Comparison of ENCODE assay signal across 37 cellular contexts in genomic region chr7:73723813-73724212, GRCh38. TPM values are rescaled to one million over a fixed set of nuclear protein-coding genes. Genes with fewer than 3 reads are reported as not detected.
"Had no signal": no experiment of that assay in that cellular context is flagged by ENCODE, and none has a peak within 500 bp of the region (broad histone marks: within the 10 kb centered on the region; RNA-seq: fewer than 3 reads in every experiment).

No MANE protein-coding gene starts in this region.

- H3K36me3 ChIP-seq: adrenal gland, ascending aorta, brain microvascular endothelial cell, breast epithelium, cardiac muscle cell had no signal

- H3K27me3 ChIP-seq: ascending aorta, body of pancreas, brain microvascular endothelial cell, breast epithelium had no signal

- H3K4me3 ChIP-seq: adrenal gland, ascending aorta, body of pancreas, breast epithelium, cardiac muscle cell had no signal

- H3K27ac ChIP-seq: adrenal gland, ascending aorta, body of pancreas, brain microvascular endothelial cell, breast epithelium, cardiac muscle cell had no signal

- H3K9me3 ChIP-seq: adrenal gland, ascending aorta, body of pancreas, breast epithelium had no signal

- ATAC-seq: activated naive CD4-positive, alpha-beta T cell treated with anti-CD3 and anti-CD28 coated beads, Interleukin-2, amount 50 U/mL, for 72 hours; activated naive CD8-positive, alpha-beta T cell treated with anti-CD3 and anti-CD28 coated beads, Interleukin-2, amount 50 U/mL, for 24 hours; activated T-cell treated with anti-CD3 and anti-CD28 coated beads, Interleukin-2, amount 50 U/mL, for 4 hours; activated T-cell treated with anti-CD3 and anti-CD28 coated beads, Interleukin-2, amount 50 U/mL, for 72 hours; activated T-helper 17 cell treated with anti-CD3 and anti-CD28 coated beads, Interleukin-2, amount 50 U/mL, for 72 hours; body of pancreas had no signal

- DNase-seq: activated effector memory CD4-positive, alpha-beta T cell treated with anti-CD3 and anti-CD28 coated beads, Interleukin-2, amount 50 U/mL, for 16 hours; activated effector memory CD4-positive, alpha-beta T cell treated with Interleukin-2 at 50 U/mL for 16 hours; activated gamma-delta T cell; activated gamma-delta T cell treated with Interleukin-2 at 50 U/mL for 16 hours; activated naive CD4-positive, alpha-beta T cell; activated naive CD4-positive, alpha-beta T cell treated with anti-CD3 and anti-CD28 coated beads for 36 hours; activated naive CD4-positive, alpha-beta T cell treated with anti-CD3 and anti-CD28 coated beads, Interleukin-2, amount 10 ng/mL, durations not matched to agents 7 days and 5 days; activated naive CD4-positive, alpha-beta T cell treated with anti-CD3 and anti-CD28 coated beads, Interleukin-2, amount 50 U/mL, for 16 hours; activated naive CD4-positive, alpha-beta T cell treated with Interleukin-2 at 50 U/mL for 16 hours; activated naive CD8-positive, alpha-beta T cell treated with anti-CD3 and anti-CD28 coated beads for 36 hours; activated naive CD8-positive, alpha-beta T cell treated with anti-CD3 and anti-CD28 coated beads, Interleukin-2, amount 10 ng/mL, durations not matched to agents 7 days and 5 days; activated naive CD8-positive, alpha-beta T cell treated with anti-CD3 and anti-CD28 coated beads, Interleukin-2, amount 50 U/mL, for 24 hours; activated T-cell treated with anti-CD3 and anti-CD28 coated beads, Interleukin-2, amount 50 U/mL, for 1 hour; activated T-cell treated with anti-CD3 and anti-CD28 coated beads, Interleukin-2, amount 50 U/mL, for 24 hours; activated T-cell treated with anti-CD3 and anti-CD28 coated beads, Interleukin-2, amount 50 U/mL, for 4 hours; activated T-cell treated with anti-CD3 and anti-CD28 coated beads, Interleukin-2, amount 50 U/mL, for 48 hours; activated T-cell treated with anti-CD3 and anti-CD28 coated beads, Interleukin-2, amount 50 U/mL, for 72 hours; adrenal gland; amniotic stem cell; amygdala; anterior cingulate cortex; aorta; body of pancreas; brain microvascular endothelial cell; caudate nucleus; central memory CD4-positive, alpha-beta T cell; cerebellar nuclear complex had no signal

- FAIRE-seq: astrocyte, bronchial epithelial cell had no signal

RNA-seq across cellular contexts. Expression of gene CLDN3, which starts 46.3 kb away (rescaled TPM):
- total RNA-seq: activated naive CD4-positive, alpha-beta T cell treated with anti-CD3 and anti-CD28 coated beads for 36 hours; activated naive CD4-positive, alpha-beta T cell treated with anti-CD3 and anti-CD28 coated beads, Interleukin-2, amount 50 U/mL, for 72 hours; activated naive CD8-positive, alpha-beta T cell treated with anti-CD3 and anti-CD28 coated beads for 36 hours; activated naive CD8-positive, alpha-beta T cell treated with anti-CD3 and anti-CD28 coated beads, Interleukin-2, amount 10 ng/mL, durations not matched to agents 7 days and 5 days; activated T-cell treated with anti-CD3 and anti-CD28 coated beads, Interleukin-2, amount 50 U/mL, for 72 hours; activated T-helper 1 cell treated with anti-CD3 and anti-CD28 coated beads, Interleukin-12 subunit alpha, Interleukin-12 subunit beta, Interleukin-2, Interleukin-4 antibody, amounts not matched to agents 30 ng/mL and 10 ng/mL and 1 ng/mL, durations not matched to agents 14 hours and 24 hours and 36 hours; activated T-helper 17 cell treated with anti-CD3 and anti-CD28 coated beads, Interleukin-2, amount 50 U/mL, for 72 hours; activated T-helper 2 cell treated with anti-CD3 and anti-CD28 coated beads, Interferon-gamma antibody, Interleukin-2, Interleukin-4, amounts not matched to agents 10 μg/mL and 5 μg/mL and 100 μg/mL, durations not matched to agents 14 hours and 24 hours and 36 hours; aorta; ascending aorta; bronchial epithelial cell; cardiac septum had no signal
